In genomic region chr5:176415240-176416122, GRCh38 we compare ENCODE assay signal across 8 cellular contexts. TPM values are rescaled to one million over a fixed set of nuclear protein-coding genes. Genes with fewer than 3 reads are reported as not detected.
A peak's percentile ranks its signal among the peaks of the same experiment; 100 is the strongest.
DNase-seq lines count a peak whose midpoint lies in the region; ATAC-seq, FAIRE-seq and TF ChIP-seq lines count a peak whose summit lies in the region.

No MANE protein-coding gene starts in this region.

- no peaks in the 10 kb centered on the region for H3K36me3 ChIP-seq in pancreas

- WGBS in pancreas, 2 donors, result 27 to 31% methylated on average over 20 of the region's 20 CpGs

- peak overlapping the region; percentile 47 for H3K27ac Mint-ChIP-seq in Calu3 (ENCODE audit: unreplicated experiment)
- H3K27ac Mint-ChIP-seq in activated T-helper 2 cell treated with anti-CD3 and anti-CD28 coated beads, Interferon-gamma antibody, Interleukin-2, Interleukin-4, amounts not matched to agents 10 μg/mL and 5 μg/mL and 100 μg/mL, durations not matched to agents 14 hours and 24 hours and 36 hours, result peak overlapping the region; percentile 62

- CTCF ChIA-PET in Calu3 (lab: Charles Lee), result interaction anchor here (0.6 to 3.6 kb wide), 3 partner anchors 32 to 88 kb away, joined by 3 to 31 read pairs (median 4); partner anchors contain the start of gene FAF2

- peak overlapping the region; percentile 63 for H3K4me3 ChIP-seq in HL-60 (replicated peaks; ENCODE audit: insufficient read depth, low read length)
- peak overlapping the region; percentile 64 to 100 (median 85) for H3K4me3 ChIP-seq in pancreas

- H3K4me1 Mint-ChIP-seq in Calu3 (ENCODE audit: low read depth, unreplicated experiment), result peaks cover 59% of the 10 kb centered on the region
- H3K4me1 Mint-ChIP-seq in activated T-helper 2 cell treated with anti-CD3 and anti-CD28 coated beads, Interferon-gamma antibody, Interleukin-2, Interleukin-4, amounts not matched to agents 10 μg/mL and 5 μg/mL and 100 μg/mL, durations not matched to agents 14 hours and 24 hours and 36 hours (ENCODE audit: low read depth), result peaks cover 26% of the 10 kb centered on the region

- peaks cover 2% of the 10 kb centered on the region for H3K9me3 Mint-ChIP-seq in Calu3 (ENCODE audit: low read depth, unreplicated experiment)
- H3K9me3 Mint-ChIP-seq in activated T-helper 2 cell treated with anti-CD3 and anti-CD28 coated beads, Interferon-gamma antibody, Interleukin-2, Interleukin-4, amounts not matched to agents 10 μg/mL and 5 μg/mL and 100 μg/mL, durations not matched to agents 14 hours and 24 hours and 36 hours, result peaks cover 2% of the 10 kb centered on the region

- ATAC-seq in pancreas (peak; percentile 4 to 18 (median 12)), GM18858 (IDR thresholded peaks at IDR 0.05; ENCODE audit: unreplicated experiment) (no peak)

- intact Hi-C loops in Calu3 (cut with micrococcal nuclease; ENCODE audit: unreplicated experiment), result loop anchor here (2.0 to 10.0 kb wide), 3 partner anchors 33 to 199 kb away; partner anchors contain the start of genes FAF2, GPRIN1 and RNF44
- intact Hi-C loops in activated T-helper 2 cell treated with anti-CD3 and anti-CD28 coated beads, Interferon-gamma antibody, Interleukin-2, Interleukin-4, amounts not matched to agents 10 μg/mL and 5 μg/mL and 100 μg/mL, durations not matched to agents 14 hours and 24 hours and 36 hours (cut with micrococcal nuclease), result loop anchor here (1.0 to 2.0 kb wide), 5 partner anchors 27 to 181 kb away; partner anchors contain the start of genes FAF2, HIGD2A and NOP16
- intact Hi-C loops in pancreas (cut with DNase I), result loop anchor here in 1 of 3 donors (10.0 kb wide), 1 partner anchor 159 kb away; no protein-coding TSS in a partner anchor

- peak overlapping the region; percentile 79 for H3K4me3 Mint-ChIP-seq in Calu3 (ENCODE audit: low read depth, unreplicated experiment)
- peak overlapping the region; percentile 82 for H3K4me3 Mint-ChIP-seq in activated T-helper 2 cell treated with anti-CD3 and anti-CD28 coated beads, Interferon-gamma antibody, Interleukin-2, Interleukin-4, amounts not matched to agents 10 μg/mL and 5 μg/mL and 100 μg/mL, durations not matched to agents 14 hours and 24 hours and 36 hours (ENCODE audit: low read depth)

- no peaks in the 10 kb centered on the region for H3K9me3 ChIP-seq in pancreas

- no peak for FAIRE-seq in pancreas (lab: Jason Lieb, UNC)

- H3K36me3 Mint-ChIP-seq in Calu3 (ENCODE audit: insufficient read depth, unreplicated experiment), result peaks cover 33% of the 10 kb centered on the region
- H3K36me3 Mint-ChIP-seq in activated T-helper 2 cell treated with anti-CD3 and anti-CD28 coated beads, Interferon-gamma antibody, Interleukin-2, Interleukin-4, amounts not matched to agents 10 μg/mL and 5 μg/mL and 100 μg/mL, durations not matched to agents 14 hours and 24 hours and 36 hours (ENCODE audit: low read depth), result peaks cover 6% of the 10 kb centered on the region

- BruUV-seq in Calu3 (replicated peaks; lab: Mats Ljungman, UMichigan), result no TSS peak

- no peaks in the 10 kb centered on the region for H3K27me3 ChIP-seq in HL-60 (ENCODE audit: insufficient read depth, poor library complexity, severe bottlenecking)
- no peaks in the 10 kb centered on the region for H3K27me3 ChIP-seq in pancreas

- H3K27ac ChIP-seq in HL-60 (replicated peaks) (peak overlapping the region; percentile 56), pancreas (peak overlapping the region; percentile 79 to 90 (median 83))

- TF ChIP-seq CTCF in Calu3 (IDR thresholded peaks at IDR 0.05; ENCODE audit: unreplicated experiment) (no peak), HL-60 (IDR thresholded peaks at IDR 0.05; ENCODE audit: insufficient read depth, low read length) (no peak), pancreas (IDR thresholded peaks at IDR 0.05) (no peak)

- peaks cover 0 to 15% (median 0%) of the 10 kb centered on the region in 3 donors for H3K4me1 ChIP-seq in pancreas

- DNase-seq in Calu3 (peak; percentile 49), HL-60 (ENCODE audit: low read depth in 1 of 2, low spot score in 1 of 2) (no peak), glomerular visceral epithelial cell (ENCODE audit: extremely low spot score) (peak; percentile 63), pancreas (peak in 5 of 6 donors; percentile 21 to 52 (median 35)), Ammon's horn (ENCODE audit: low spot score) (no peak)
- no peak for DNase-seq in activated T-helper 2 cell treated with anti-CD3 and anti-CD28 coated beads, Interferon-gamma antibody, Interleukin-2, Interleukin-4, amounts not matched to agents 10 μg/mL and 5 μg/mL and 100 μg/mL, durations not matched to agents 14 hours and 24 hours and 36 hours (ENCODE audit: low spot score)
- DNase-seq in stimulated activated CD4-positive, alpha-beta T cell treated with anti-CD3 and anti-CD28 coated beads, Interleukin-15, amount 100 ng/mL, for 24 hours, result no peak

- no peaks in the 10 kb centered on the region for H3K27me3 Mint-ChIP-seq in Calu3 (ENCODE audit: unreplicated experiment)
- H3K27me3 Mint-ChIP-seq in activated T-helper 2 cell treated with anti-CD3 and anti-CD28 coated beads, Interferon-gamma antibody, Interleukin-2, Interleukin-4, amounts not matched to agents 10 μg/mL and 5 μg/mL and 100 μg/mL, durations not matched to agents 14 hours and 24 hours and 36 hours (ENCODE audit: low read depth), result peaks cover 6% of the 10 kb centered on the region

RNA-seq across cellular contexts. Expression of gene CLTB, which starts 0.9 kb away (rescaled TPM):
- 104 and 116 TPM in 2 replicates for total RNA-seq in Calu3 (2022)
- total RNA-seq in activated T-helper 2 cell treated with anti-CD3 and anti-CD28 coated beads, Interferon-gamma antibody, Interleukin-2, Interleukin-4, amounts not matched to agents 10 μg/mL and 5 μg/mL and 100 μg/mL, durations not matched to agents 14 hours and 24 hours and 36 hours, result 47.9 and 57.9 TPM in 2 replicates
- 10 to 100 TPM; 28.6 to 42.3 (median 32.6) TPM for total RNA-seq in pancreas
- polyA plus RNA-seq in pancreas, result 10 to 100 TPM; 64.9 to 92.0 TPM

RNA-seq across cellular contexts. Expression of gene HIGD2A, which starts 26.9 kb away (rescaled TPM):
- total RNA-seq in Calu3 (2022), result 72.5 and 72.6 TPM in 2 replicates
- total RNA-seq in activated T-helper 2 cell treated with anti-CD3 and anti-CD28 coated beads, Interferon-gamma antibody, Interleukin-2, Interleukin-4, amounts not matched to agents 10 μg/mL and 5 μg/mL and 100 μg/mL, durations not matched to agents 14 hours and 24 hours and 36 hours, result 102 and 105 TPM in 2 replicates
- total RNA-seq in pancreas, result 10 to 100 TPM; 30.0 to 47.4 (median 44.4) TPM
- 100 to 1,000 TPM; 101 to 109 TPM for polyA plus RNA-seq in pancreas

RNA-seq across cellular contexts. Expression of gene NOP16, which starts 27.1 kb away (rescaled TPM):
- total RNA-seq in Calu3 (2022), result 84.5 and 88.5 TPM in 2 replicates
- total RNA-seq in activated T-helper 2 cell treated with anti-CD3 and anti-CD28 coated beads, Interferon-gamma antibody, Interleukin-2, Interleukin-4, amounts not matched to agents 10 μg/mL and 5 μg/mL and 100 μg/mL, durations not matched to agents 14 hours and 24 hours and 36 hours, result 79.6 and 84.0 TPM in 2 replicates
- 10 to 100 TPM in 2 of 6 donors, 1 to 10 TPM in 4; 4.7 to 13.3 (median 7.9) TPM for total RNA-seq in pancreas
- 10 to 100 TPM; 18.4 to 23.2 TPM for polyA plus RNA-seq in pancreas

RNA-seq across cellular contexts. Expression of gene FAF2, which starts 32.7 kb away (rescaled TPM):
- total RNA-seq in Calu3 (2022) (68.9 and 73.6 TPM in 2 replicates), pancreas (10 to 100 TPM in 5 of 6 donors, 1 to 10 TPM in 1; 9.3 to 18.0 (median 15.6) TPM)
- 39.4 and 44.1 TPM in 2 replicates for total RNA-seq in activated T-helper 2 cell treated with anti-CD3 and anti-CD28 coated beads, Interferon-gamma antibody, Interleukin-2, Interleukin-4, amounts not matched to agents 10 μg/mL and 5 μg/mL and 100 μg/mL, durations not matched to agents 14 hours and 24 hours and 36 hours
- polyA plus RNA-seq in pancreas, result 10 to 100 TPM in 1 of 2 donors, 1 to 10 TPM in 1; 6.8 to 15.5 TPM

RNA-seq across cellular contexts. Expression of gene ARL10, which starts 50.2 kb away (rescaled TPM):
- total RNA-seq in Calu3 (2022) (3.8 and 4.2 TPM in 2 replicates), pancreas (1 to 10 TPM in 5 of 6 donors, under 1 TPM in 1; 0.95 to 5.3 (median 1.7) TPM)
- 22.3 TPM in 2 replicates for total RNA-seq in activated T-helper 2 cell treated with anti-CD3 and anti-CD28 coated beads, Interferon-gamma antibody, Interleukin-2, Interleukin-4, amounts not matched to agents 10 μg/mL and 5 μg/mL and 100 μg/mL, durations not matched to agents 14 hours and 24 hours and 36 hours
- 1 to 10 TPM; 3.0 to 4.0 TPM for polyA plus RNA-seq in pancreas

Comparison
In these comparisons a context has a peak if more than half of its experiments do, and no peak if none do; other contexts are left out.
1. DNase-seq: peak in Calu3 (single experiment), glomerular visceral epithelial cell (single experiment) and pancreas (5 of 6); none in HL-60 (0 of 2), activated T-helper 2 cell treated with anti-CD3 and anti-CD28 coated beads, Interferon-gamma antibody, Interleukin-2, Interleukin-4, amounts not matched to agents 10 μg/mL and 5 μg/mL and 100 μg/mL, durations not matched to agents 14 hours and 24 hours and 36 hours (single experiment), stimulated activated CD4-positive, alpha-beta T cell treated with anti-CD3 and anti-CD28 coated beads, Interleukin-15, amount 100 ng/mL, for 24 hours (single experiment) and Ammon's horn (single experiment).